In the genomic region with DNA sequence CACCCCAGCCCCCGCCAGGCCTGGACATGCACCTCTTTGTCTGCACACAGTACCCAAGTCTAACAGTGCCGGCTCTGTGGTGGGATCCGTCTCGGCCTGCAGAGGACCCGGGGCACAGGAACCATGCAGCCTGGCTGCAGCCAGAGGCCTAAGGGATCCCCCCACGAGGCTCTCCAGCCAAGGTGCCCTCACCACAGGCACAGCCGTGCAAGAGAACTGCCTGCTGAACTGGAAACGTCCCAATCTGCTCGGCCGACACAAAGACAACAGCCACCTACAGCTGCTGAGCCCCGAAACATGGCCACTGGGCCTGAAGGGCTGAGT, we compare ENCODE assay signal across 16 cellular contexts.
DNase-seq lines count a peak whose midpoint lies in the region; ATAC-seq and TF ChIP-seq lines count a peak whose summit lies in the region.
"Had no signal": no experiment of that assay in that cellular context is flagged by ENCODE, and none has a peak within 500 bp of the region (broad histone marks: within the 10 kb centered on the region; RNA-seq: fewer than 3 reads in every experiment).

No MANE protein-coding gene starts in this region.

- H3K23ac ChIP-seq in trophoblast cell (ENCODE audit: low read length) = no peak overlapping the region

- H4K8ac ChIP-seq in trophoblast cell (ENCODE audit: low read depth, low read length) = no peak overlapping the region

- H2BK5ac ChIP-seq in trophoblast cell (ENCODE audit: low read depth, low read length, poor library complexity) = no peak overlapping the region

- peaks cover 2% of the 10 kb centered on the region for H3K79me2 ChIP-seq in trophoblast cell (ENCODE audit: control insufficient read depth, insufficient read depth, low read length, poor library complexity)

- 60 to 74% methylated on average over 11 of the region's 11 CpGs for WGBS in heart right ventricle, 2 donors
- no CpG with 5 or more reads among the region's 11 CpGs for WGBS in trophoblast cell (ENCODE audit: extremely low coverage, insufficient coverage, insufficient read length)

- TF ChIP-seq CTCF in brain (conservative IDR thresholded peaks at IDR 0.05) (no peak), heart right ventricle (IDR thresholded peaks at IDR 0.05) (no peak), upper lobe of right lung (IDR thresholded peaks at IDR 0.05) (no peak)

- H3K36me3 ChIP-seq in heart right ventricle = no peaks in the 10 kb centered on the region
- H3K36me3 ChIP-seq in trophoblast cell (ENCODE audit: control insufficient read depth in 1 of 2, insufficient read depth in 2 of 2, low read length in 2 of 2) = no peaks in the 10 kb centered on the region
- H3K36me3 ChIP-seq in upper lobe of right lung = no peaks in the 10 kb centered on the region

- H3K14ac ChIP-seq in trophoblast cell (ENCODE audit: low read length) = no peak overlapping the region

- H3K27me3 ChIP-seq in heart right ventricle = no peaks in the 10 kb centered on the region
- H3K27me3 ChIP-seq in trophoblast cell (ENCODE audit: insufficient read depth, low read length) = no peaks in the 10 kb centered on the region
- no peaks in the 10 kb centered on the region for H3K27me3 ChIP-seq in upper lobe of right lung

- no peak overlapping the region for H2BK12ac ChIP-seq in trophoblast cell (ENCODE audit: low read length)

- H3K27ac ChIP-seq in heart right ventricle (peak overlapping the region in 2 of 10 donors; percentile 21 to 49), trophoblast cell (ENCODE audit: low read depth, low read length) (no peak overlapping the region), upper lobe of right lung (no peak overlapping the region)
- H3K27ac ChIP-seq: epithelial cell of prostate had no signal

- peaks cover 11% of the 10 kb centered on the region for H3K79me1 ChIP-seq in trophoblast cell (ENCODE audit: low read length)

- intact Hi-C loops in heart right ventricle (cut with DNase I) = no loop called here
- intact Hi-C loops in upper lobe of right lung (cut with DNase I) = no loop called here

- peaks cover 3% of the 10 kb centered on the region for H3K27me3 Mint-ChIP-seq in brain

- no peaks in the 10 kb centered on the region for H3K9me3 Mint-ChIP-seq in brain

- no peak overlapping the region for H2AK5ac ChIP-seq in trophoblast cell (ENCODE audit: low read length)

- no peak overlapping the region for H2BK120ac ChIP-seq in trophoblast cell (ENCODE audit: insufficient read depth, low read length, poor library complexity)

- peak overlapping the region; percentile 53 for H3K18ac ChIP-seq in trophoblast cell (ENCODE audit: low read length)

- H4K12ac ChIP-seq in trophoblast cell (ENCODE audit: low read depth, low read length) = no peak overlapping the region

- no peak overlapping the region for H3K9ac ChIP-seq in trophoblast cell (ENCODE audit: low read length)

- peaks cover 5 to 71% (median 41%) of the 10 kb centered on the region in 9 donors for H3K4me1 ChIP-seq in heart right ventricle
- H3K4me1 ChIP-seq in trophoblast cell (ENCODE audit: control insufficient read depth in 1 of 2, insufficient read depth in 2 of 2, low read length in 2 of 2) = peaks cover 41 to 43% of the 10 kb centered on the region in 2 experiments
- peaks cover 16% of the 10 kb centered on the region for H3K4me1 ChIP-seq in upper lobe of right lung

- DNase-seq in heart right ventricle (no peak), trophoblast cell (no peak), upper lobe of right lung (peak; percentile 51), kidney tubule cell (ENCODE audit: low spot score) (no peak), MV-4-11 (lab: John Stamatoyannopoulos, UW) (no peak)
- DNase-seq: activated CD4-positive, CD25-positive, alpha-beta regulatory T cell; activated effector memory CD4-positive, alpha-beta T cell treated with Interleukin-2 at 50 U/mL for 16 hours; AML-193; H7; NCI-H2227 treated with DMSO at 0.1 percent for 48 hours; small intestine; T-helper 1 cell had no signal

- no peak overlapping the region for H3K4me2 ChIP-seq in trophoblast cell (ENCODE audit: low read length)

- ATAC-seq in heart right ventricle = peak in 5 of 8 donors; percentile 9 to 40 (median 28)
- ATAC-seq in upper lobe of right lung = no peak
- no peak for ATAC-seq in GM19324 (IDR thresholded peaks at IDR 0.05; ENCODE audit: low FRiP score, unreplicated experiment)

- H4K91ac ChIP-seq in trophoblast cell (ENCODE audit: low read depth, low read length) = no peak overlapping the region

- H3K9me3 ChIP-seq in heart right ventricle (no peaks in the 10 kb centered on the region), trophoblast cell (ENCODE audit: insufficient read depth, low read depth, low read length) (no peaks in the 10 kb centered on the region), upper lobe of right lung (no peaks in the 10 kb centered on the region)

- H3K27ac Mint-ChIP-seq in brain = peak overlapping the region; percentile 46 to 86 (median 80)
- H3K27ac Mint-ChIP-seq: stimulated activated naive CD8-positive, alpha-beta T cell treated with anti-CD3 and anti-CD28 coated beads, Interleukin-15, Interleukin-2, amounts not matched to agents 100 ng/mL and 50 ng/mL, for 24 hours had no signal

- H3K4me1 Mint-ChIP-seq in brain = peaks cover 98% of the 10 kb centered on the region

- no peaks in the 10 kb centered on the region for H3K36me3 Mint-ChIP-seq in brain

- H3K4me3 ChIP-seq in heart right ventricle = no peak overlapping the region
- no peak overlapping the region for H3K4me3 ChIP-seq in trophoblast cell (ENCODE audit: low read depth, low read length)
- H3K4me3 ChIP-seq in upper lobe of right lung = no peak overlapping the region

- H3K4ac ChIP-seq in trophoblast cell (ENCODE audit: low read depth, low read length) = no peak overlapping the region

- no peak overlapping the region for H2AFZ ChIP-seq in trophoblast cell (ENCODE audit: insufficient read depth, low read length, poor library complexity)

- H3K4me3 Mint-ChIP-seq in brain = peak overlapping the region in 2 of 5 experiments; percentile 24 to 28
- H3K4me3 Mint-ChIP-seq: stimulated activated naive CD8-positive, alpha-beta T cell treated with anti-CD3 and anti-CD28 coated beads, Interleukin-15, Interleukin-2, amounts not matched to agents 100 ng/mL and 50 ng/mL, for 24 hours had no signal

Comparison
In these comparisons a context has a peak if more than half of its experiments do, and no peak if none do; other contexts are left out.
1. ATAC-seq: peak in heart right ventricle (5 of 8); none in upper lobe of right lung (single experiment) and GM19324 (single experiment).